16 cellular contexts compared by ENCODE assay signal in genomic region chr4:57403591-57403990, GRCh38.
"Had no signal": no experiment of that assay in that cellular context is flagged by ENCODE, and none has a peak within 500 bp of the region (broad histone marks: within the 10 kb centered on the region; RNA-seq: fewer than 3 reads in every experiment).

No MANE protein-coding gene starts in this region.

- H3K4me2 ChIP-seq: smooth muscle cell had no signal

- H3K9me3 Mint-ChIP-seq: neural crest cell had no signal

- H3K27me3 ChIP-seq: pancreas, uterus had no signal

- DNase-seq: dermis blood vessel endothelial cell; heart left ventricle; hippocampal formation; kidney glomerular epithelial cell; mucosa of descending colon; naive thymus-derived CD8-positive, alpha-beta T cell; occipital lobe; pancreas; right cardiac atrium; stimulated activated CD4-positive, alpha-beta T cell treated with anti-CD3 and anti-CD28 coated beads, Interleukin-2, amount 100 ng/mL, for 48 hours; stimulated activated naive CD4-positive, alpha-beta T cell treated with Interleukin-2 at 50 U/mL for 16 hours; uterus had no signal

- H3K27me3 Mint-ChIP-seq: progenitor cell of endocrine pancreas had no signal

- H3K27ac Mint-ChIP-seq: naive thymus-derived CD8-positive, alpha-beta T cell; progenitor cell of endocrine pancreas; type B pancreatic cell had no signal

- ATAC-seq: heart left ventricle; mucosa of descending colon; naive thymus-derived CD8-positive, alpha-beta T cell; pancreas; right cardiac atrium had no signal

- H3K36me3 ChIP-seq: heart left ventricle, pancreas, uterus had no signal

- H3K27ac ChIP-seq: heart left ventricle, pancreas, uterus had no signal

- H3K4me1 ChIP-seq: heart left ventricle, pancreas, uterus had no signal

- H3K36me3 Mint-ChIP-seq: naive thymus-derived CD8-positive, alpha-beta T cell; type B pancreatic cell had no signal

- H3K4me1 Mint-ChIP-seq: naive thymus-derived CD8-positive, alpha-beta T cell had no signal

- H3K4me3 ChIP-seq: heart left ventricle, mucosa of descending colon, pancreas, smooth muscle cell, uterus had no signal

- H3K9me3 ChIP-seq: mucosa of descending colon, pancreas, uterus had no signal

- H3K4me3 Mint-ChIP-seq: naive thymus-derived CD8-positive, alpha-beta T cell; neural crest cell; type B pancreatic cell had no signal
